In genomic region chr13:110944968-110945952, GRCh38 we compare ENCODE assay signal across 16 cellular contexts.
"Had no signal": no experiment of that assay in that cellular context is flagged by ENCODE, and none has a peak within 500 bp of the region (broad histone marks: within the 10 kb centered on the region; RNA-seq: fewer than 3 reads in every experiment).

No MANE protein-coding gene starts in this region.

- H3K9me3 ChIP-seq: body of pancreas, mucosa of descending colon, testis, uterus had no signal

- H3K27ac Mint-ChIP-seq: activated CD4-positive, alpha-beta memory T cell treated with anti-CD3 and anti-CD28 coated beads for 36 hours; dendritic cell treated with granulocyte-macrophage colony-stimulating factor and Interleukin-4, amounts not matched to agents 40 ng/mL and 50 ng/mL, for 4 days; nephron progenitor cell; stimulated activated naive B cell treated with anti-CD40 and anti-IgM and Interleukin-4, amounts not matched to agents 10 μg/mL and 1 μg/mL and 100 μg/mL, for 72 hours; T-helper 17 cell had no signal

- H3K79me2 ChIP-seq: hepatocyte had no signal

- H2AFZ ChIP-seq: hepatocyte had no signal

- H3K4me2 ChIP-seq: hepatocyte had no signal

- H3K4me1 ChIP-seq: body of pancreas, uterus had no signal

- H3K27ac ChIP-seq: body of pancreas, cardiac muscle cell, hepatocyte, testis, uterus had no signal

- H3K4me3 Mint-ChIP-seq: activated CD4-positive, alpha-beta memory T cell treated with anti-CD3 and anti-CD28 coated beads for 36 hours; activated naive CD4-positive, alpha-beta T cell treated with anti-CD3 and anti-CD28 coated beads, Interleukin-2, amount 50 U/mL, for 24 hours; dendritic cell treated with granulocyte-macrophage colony-stimulating factor and Interleukin-4, amounts not matched to agents 40 ng/mL and 50 ng/mL, for 4 days; nephron progenitor cell; stimulated activated naive B cell treated with anti-CD40 and anti-IgM and Interleukin-4, amounts not matched to agents 10 μg/mL and 1 μg/mL and 100 μg/mL, for 72 hours; T-helper 17 cell had no signal

- H3K27me3 Mint-ChIP-seq: activated naive CD4-positive, alpha-beta T cell treated with anti-CD3 and anti-CD28 coated beads, Interleukin-2, amount 50 U/mL, for 24 hours had no signal

- H3K9me3 Mint-ChIP-seq: activated naive CD4-positive, alpha-beta T cell treated with anti-CD3 and anti-CD28 coated beads, Interleukin-2, amount 50 U/mL, for 24 hours; dendritic cell treated with granulocyte-macrophage colony-stimulating factor and Interleukin-4, amounts not matched to agents 40 ng/mL and 50 ng/mL, for 4 days; nephron progenitor cell had no signal

- H3K4me3 ChIP-seq: body of pancreas, cardiac muscle cell, hepatocyte, mucosa of descending colon, testis, uterus had no signal

- DNase-seq: activated gamma-delta T cell treated with Interleukin-2 at 50 U/mL for 16 hours; anterior cingulate cortex; effector CD4-positive, alpha-beta T cell; stimulated activated CD8-positive, alpha-beta memory T cell treated with anti-CD3 and anti-CD28 coated beads, Interleukin-4, amount 100 ng/mL, for 48 hours; stimulated activated naive B cell treated with anti-CD40 and anti-IgM and Interleukin-4, amounts not matched to agents 10 μg/mL and 1 μg/mL and 100 μg/mL, for 72 hours; T-helper 17 cell; testis; uterus had no signal

- H3K36me3 Mint-ChIP-seq: activated naive CD4-positive, alpha-beta T cell treated with anti-CD3 and anti-CD28 coated beads, Interleukin-2, amount 50 U/mL, for 24 hours had no signal

- H3K27me3 ChIP-seq: body of pancreas, cardiac muscle cell, hepatocyte, testis, uterus had no signal

- H3K36me3 ChIP-seq: cardiac muscle cell, uterus had no signal
